1 cellular context compared by ENCODE assay signal in genomic region chr18:46250812-46251173, GRCh38.
TF ChIP-seq lines count a peak whose summit lies in the region.

No MANE protein-coding gene starts in this region.

TF ChIP-seq in HEK293, 187 proteins besides CTCF, POLR2A, EP300 and RAD21 (continued from another document):
- TF ChIP-seq PRDM4 (tag by site-specific recombination; IDR thresholded peaks at IDR 0.05) (no peak), PBX3 (CRISPR knock-in tag; IDR thresholded peaks at IDR 0.05) (no peak), ZNF521 (tag by site-specific recombination; IDR thresholded peaks at IDR 0.05) (no peak)
